21 cellular contexts compared by ENCODE assay signal in genomic region chrX:70672326-70672725, GRCh38.
"Had no signal": no experiment of that assay in that cellular context is flagged by ENCODE, and none has a peak within 500 bp of the region (broad histone marks: within the 10 kb centered on the region; RNA-seq: fewer than 3 reads in every experiment).

No MANE protein-coding gene starts in this region.

- H3K4me1 Mint-ChIP-seq: immature natural killer cell, naive B cell, WTC11 had no signal

- H3K36me3 ChIP-seq: left lung, SJSA1, tibial artery had no signal

- H3K4me1 ChIP-seq: left lung, SJSA1, tibial artery had no signal

- H3K36me3 Mint-ChIP-seq: immature natural killer cell, WTC11 had no signal

- ATAC-seq: effector memory CD8-positive, alpha-beta T cell; esophagus mucosa; left lung; sciatic nerve; WTC11 had no signal

- H3K27me3 Mint-ChIP-seq: effector memory CD8-positive, alpha-beta T cell had no signal

- DNase-seq: activated CD4-positive, alpha-beta T cell treated with anti-CD3 and anti-CD28 coated beads for 48 hours; activated effector memory CD4-positive, alpha-beta T cell treated with anti-CD3 and anti-CD28 coated beads, Interleukin-2, amount 50 U/mL, for 16 hours; activated naive CD4-positive, alpha-beta T cell treated with anti-CD3 and anti-CD28 coated beads, Interleukin-2, amount 50 U/mL, for 16 hours; central memory CD4-positive, alpha-beta T cell; effector memory CD8-positive, alpha-beta T cell; glutamatergic neuron; immature natural killer cell; kidney glomerular epithelial cell; left lung; naive B cell; small intestine; stimulated activated CD4-positive, alpha-beta T cell treated with anti-CD3 and anti-CD28 coated beads, Interleukin-15, amount 100 ng/mL, for 24 hours; stimulated activated naive CD4-positive, alpha-beta T cell; T1000; tibial artery had no signal

- H3K9me3 Mint-ChIP-seq: effector memory CD8-positive, alpha-beta T cell; immature natural killer cell had no signal

- H3K4me3 ChIP-seq: hepatocyte, left lung, lung, SJSA1, tibial artery had no signal

- H3K4me3 Mint-ChIP-seq: effector memory CD8-positive, alpha-beta T cell; immature natural killer cell; naive B cell; WTC11 had no signal

- H3K27ac ChIP-seq: hepatocyte, left lung, SJSA1, tibial artery had no signal

- H3K27ac Mint-ChIP-seq: effector memory CD8-positive, alpha-beta T cell; immature natural killer cell; naive B cell; WTC11 had no signal

- H3K27me3 ChIP-seq: hepatocyte, left lung, SJSA1, tibial artery had no signal

- H3K9me3 ChIP-seq: left lung, SJSA1, tibial artery had no signal
